ENCODE assay signal across 14 cellular contexts in genomic region chr14:34496007-34496678, GRCh38. TPM values are rescaled to one million over a fixed set of nuclear protein-coding genes. Genes with fewer than 3 reads are reported as not detected.
DNase-seq lines count a peak whose midpoint lies in the region; ATAC-seq, FAIRE-seq and TF ChIP-seq lines count a peak whose summit lies in the region.
"Had no signal": no experiment of that assay in that cellular context is flagged by ENCODE, and none has a peak within 500 bp of the region (broad histone marks: within the 10 kb centered on the region; RNA-seq: fewer than 3 reads in every experiment).

No MANE protein-coding gene starts in this region.

- H3K27ac ChIP-seq in PC-3 (ENCODE audit: low read length) (peak overlapping the region; percentile 94), epithelial cell of prostate (peak overlapping the region; percentile 88), mesodermal cell (ENCODE audit: low read depth, low read length, severe bottlenecking) (peak overlapping the region; percentile 97), subcutaneous abdominal adipose tissue (ENCODE audit: low read depth, low read length) (peak overlapping the region; percentile 49)

- POLR2A ChIA-PET in PC-3 (lab: Charles Lee; ENCODE audit: unreplicated experiment), result interaction anchor here (0.5 to 0.7 kb wide), 6 partner anchors 34 to 171 kb away, joined by 3 to 4 read pairs (median 4); partner anchors contain the start of gene SPTSSA

- intact Hi-C loops in PC-3 (cut with micrococcal nuclease), result loop anchor here (2.0 to 10.0 kb wide), 4 partner anchors 43 to 1921 kb away; no protein-coding TSS in a partner anchor

- no peaks in the 10 kb centered on the region for H3K36me3 ChIP-seq in PC-3 (ENCODE audit: low read depth, low read length)
- H3K36me3 ChIP-seq in mesodermal cell (ENCODE audit: control insufficient read depth, insufficient read depth, low read length), result no peaks in the 10 kb centered on the region
- no peaks in the 10 kb centered on the region for H3K36me3 ChIP-seq in subcutaneous abdominal adipose tissue (ENCODE audit: control insufficient read depth in 5 of 5, insufficient read depth in 5 of 5, low read length in 5 of 5)

- no peaks in the 10 kb centered on the region for H3F3A ChIP-seq in PC-3 (ENCODE audit: low read length, unreplicated experiment)

- 93 to 98% methylated on average over 6 to 7 of the region's 11 CpGs for WGBS in mesodermal cell (ENCODE audit: insufficient coverage in 2 of 2), 2 experiments

- no peak for ATAC-seq in PC-3
- no peak for ATAC-seq in GM21619 (IDR thresholded peaks at IDR 0.05; ENCODE audit: unreplicated experiment)
- ATAC-seq: natural killer cell had no signal

- no peaks in the 10 kb centered on the region for H3K27me3 ChIP-seq in PC-3 (ENCODE audit: low read length)
- no peaks in the 10 kb centered on the region for H3K27me3 ChIP-seq in subcutaneous abdominal adipose tissue (ENCODE audit: control insufficient read depth in 5 of 5, insufficient read depth in 4 of 5, low read length in 5 of 5)

- H3K79me2 ChIP-seq in PC-3 (ENCODE audit: low read length), result no peaks in the 10 kb centered on the region

- H3K9me2 ChIP-seq in PC-3 (replicated peaks; ENCODE audit: low read length), result no peaks in the 10 kb centered on the region

- FAIRE-seq in GM19239 (lab: Jason Lieb, UNC), result no peak

- H3K4me2 ChIP-seq in PC-3 (ENCODE audit: low read length), result peak overlapping the region; percentile 55

- peaks cover 26% of the 10 kb centered on the region for H3K4me1 ChIP-seq in PC-3 (ENCODE audit: insufficient read depth, low read length)
- peaks cover 5% of the 10 kb centered on the region for H3K4me1 ChIP-seq in mesodermal cell (ENCODE audit: control insufficient read depth, insufficient read depth, low read length, poor library complexity, severe bottlenecking)
- H3K4me1 ChIP-seq in subcutaneous abdominal adipose tissue (ENCODE audit: control insufficient read depth in 5 of 5, insufficient read depth in 5 of 5, low read length in 5 of 5), result peaks cover 0 to 21% (median 11%) of the 10 kb centered on the region in 5 donors

- CTCF ChIA-PET in PC-3 (lab: Charles Lee), result interaction anchor here (1.9 to 3.1 kb wide), 2 partner anchors 131 to 164 kb away, joined by 17 to 27 read pairs; no protein-coding TSS in a partner anchor

- H3K9ac ChIP-seq in PC-3 (ENCODE audit: low read length), result peak overlapping the region; percentile 53
- H3K9ac ChIP-seq in subcutaneous abdominal adipose tissue (ENCODE audit: low read length in 5 of 5), result no peak overlapping the region

- DNase-seq in PC-3, result no peak
- no peak for DNase-seq in epithelial cell of prostate (ENCODE audit: low read depth, low spot score)
- DNase-seq in GDM1 (lab: John Stamatoyannopoulos, UW), result no peak
- DNase-seq in GM19239 (ENCODE audit: insufficient read length, low spot score), result no peak
- no peak for DNase-seq in COLO829 (ENCODE audit: low spot score)
- DNase-seq: activated CD4-positive, alpha-beta T cell treated with anti-CD3 and anti-CD28 coated beads, Interleukin-2, amount 10 ng/mL, durations not matched to agents 24 days and 14 days; activated naive CD8-positive, alpha-beta T cell treated with anti-CD3 and anti-CD28 coated beads for 36 hours; effector CD4-positive, alpha-beta T cell; natural killer cell; NCI-H1105; NCI-H748 treated with DMSO at 0.1 percent for 48 hours had no signal

- H2AFZ ChIP-seq in PC-3 (ENCODE audit: low read length), result peak overlapping the region; percentile 63

- no peaks in the 10 kb centered on the region for H3K9me3 ChIP-seq in PC-3 (ENCODE audit: low read length)
- H3K9me3 ChIP-seq in mesodermal cell (ENCODE audit: control insufficient read depth, low read length), result no peaks in the 10 kb centered on the region
- H3K9me3 ChIP-seq in subcutaneous abdominal adipose tissue (ENCODE audit: control insufficient read depth in 5 of 5, low read length in 5 of 5), result no peaks in the 10 kb centered on the region

- TF ChIP-seq CTCF in PC-3 (conservative IDR thresholded peaks at IDR 0.05; ENCODE audit: low read depth, low read length), result no peak

- BruUV-seq in PC-3 (replicated peaks; lab: Mats Ljungman, UMichigan), result no TSS peak

- H4K20me1 ChIP-seq in PC-3 (ENCODE audit: low read length), result no peaks in the 10 kb centered on the region

- H3K4me3 ChIP-seq in PC-3 (ENCODE audit: low read length) (no peak overlapping the region), mesodermal cell (ENCODE audit: extremely low read depth, insufficient read depth, low read length, poor library complexity, severe bottlenecking) (no peak overlapping the region), subcutaneous abdominal adipose tissue (ENCODE audit: low read depth in 1 of 5, low read length in 5 of 5) (no peak overlapping the region)

RNA-seq across cellular contexts. Expression of gene SPTSSA, which starts 34.1 kb away (rescaled TPM):
- 8.7 and 14.0 TPM in 2 replicates for total RNA-seq in PC-3 (2014; rRNA removed)
- polyA plus RNA-seq in mesodermal cell (2013, experiment 1 of 2), result 28.3 TPM
- polyA plus RNA-seq in mesodermal cell (2013, experiment 2 of 2), result 30.7 TPM

RNA-seq across cellular contexts. Expression of gene EAPP, which starts 43.4 kb away (rescaled TPM):
- total RNA-seq in PC-3 (2014; rRNA removed), result 38.2 and 49.5 TPM in 2 replicates
- 47.7 TPM for polyA plus RNA-seq in mesodermal cell (2013, experiment 1 of 2)
- polyA plus RNA-seq in mesodermal cell (2013, experiment 2 of 2), result 50.1 TPM
